Comparison of ENCODE assay signal across 2 cellular contexts in genomic region chr7:44108768-44109750, GRCh38.
TF ChIP-seq lines count a peak whose summit lies in the region.

No MANE protein-coding gene starts in this region.

TF ChIP-seq in HEK293, 187 proteins besides CTCF, POLR2A, EP300 and RAD21 (continues in another document):
- TF ChIP-seq ZNF211 (tag by site-specific recombination; IDR thresholded peaks at IDR 0.05; ENCODE audit: low read depth): no peak
- TF ChIP-seq TRIM28 (IDR thresholded peaks at IDR 0.05; ENCODE audit: borderline replicate concordance, low read length): no peak
- TF ChIP-seq SCRT1 (tag by site-specific recombination; IDR thresholded peaks at IDR 0.05; ENCODE audit: borderline replicate concordance): no peak
- TF ChIP-seq ZNF548 (tag by site-specific recombination; IDR thresholded peaks at IDR 0.05): no peak
- TF ChIP-seq ZNF148 (tag by site-specific recombination; IDR thresholded peaks at IDR 0.05; ENCODE audit: borderline replicate concordance): no peak
- no peak for TF ChIP-seq ZNF202 (tag by site-specific recombination; IDR thresholded peaks at IDR 0.05; ENCODE audit: borderline replicate concordance)
- no peak for TF ChIP-seq ZNF670 (tag by site-specific recombination; IDR thresholded peaks at IDR 0.05; ENCODE audit: low read depth)
- TF ChIP-seq ZBTB11 (tag by site-specific recombination; conservative IDR thresholded peaks at IDR 0.05; ENCODE audit: low read depth): no peak
- no peak for TF ChIP-seq PRDM2 (tag by site-specific recombination; IDR thresholded peaks at IDR 0.05; ENCODE audit: borderline replicate concordance)
- TF ChIP-seq ZNF132 (tag by site-specific recombination; IDR thresholded peaks at IDR 0.05; ENCODE audit: borderline replicate concordance): no peak
- no peak for TF ChIP-seq ZNF610 (tag by site-specific recombination; IDR thresholded peaks at IDR 0.05; ENCODE audit: borderline replicate concordance)
- no peak for TF ChIP-seq FEZF1 (tag by site-specific recombination; IDR thresholded peaks at IDR 0.05)
- no peak for TF ChIP-seq ZNF302 (tag by site-specific recombination; IDR thresholded peaks at IDR 0.05; ENCODE audit: low read depth)
- no peak for TF ChIP-seq ZNF664 (tag by site-specific recombination; IDR thresholded peaks at IDR 0.05)
- no peak for TF ChIP-seq ZFP69B (tag by site-specific recombination; IDR thresholded peaks at IDR 0.05)
- TF ChIP-seq ZNF473 (tag by site-specific recombination; IDR thresholded peaks at IDR 0.05): no peak
- no peak for TF ChIP-seq ZNF350 (tag by site-specific recombination; IDR thresholded peaks at IDR 0.05)

TF ChIP-seq in H1, 55 proteins besides CTCF, POLR2A, EP300 and RAD21:
- TF ChIP-seq RFX5 (IDR thresholded peaks at IDR 0.05; ENCODE audit: borderline replicate concordance, low read depth, low read length) (no peak), ATF2 (IDR thresholded peaks at IDR 0.05; ENCODE audit: low read length) (no peak), NANOG (IDR thresholded peaks at IDR 0.05; ENCODE audit: insufficient read depth, low read depth, low read length, poor library complexity, severe bottlenecking) (no peak), EZH2 (IDR thresholded peaks at IDR 0.05; ENCODE audit: low read depth, low read length, severe bottlenecking) (no peak), NRF1 (IDR thresholded peaks at IDR 0.05; ENCODE audit: low read depth, low read length) (no peak), SRF (IDR thresholded peaks at IDR 0.05; ENCODE audit: low read depth, low read length) (no peak), SAP30 (IDR thresholded peaks at IDR 0.05; ENCODE audit: insufficient read depth, insufficient replicate concordance, low read length) (no peak), YY1 (IDR thresholded peaks at IDR 0.05; ENCODE audit: low read depth, low read length) (no peak)
